ENCODE assay signal across 1 cellular context in genomic region chr6:15691250-15691869, GRCh38.
TF ChIP-seq lines count a peak whose summit lies in the region.

No MANE protein-coding gene starts in this region.

TF ChIP-seq in K562, 482 proteins besides CTCF, POLR2A, EP300 and RAD21 (continued from another document and continues in another):
- TF ChIP-seq MGA (IDR thresholded peaks at IDR 0.05) (peak; percentile 29; the same call in 1 of the 2 replicates), ZNF583 (CRISPR knock-in tag; IDR thresholded peaks at IDR 0.05) (no peak), KLF10 (CRISPR knock-in tag; IDR thresholded peaks at IDR 0.05) (no peak), ETS2 (tag; IDR thresholded peaks at IDR 0.05; ENCODE audit: borderline replicate concordance, poor library complexity, severe bottlenecking) (no peak), ZNF586 (CRISPR knock-in tag; conservative IDR thresholded peaks at IDR 0.05) (no peak), CBX3 (IDR thresholded peaks at IDR 0.05; ENCODE audit: borderline replicate concordance in 1 of 2, low read length in 2 of 2) (peak in 1 of 2 experiments; percentile 80; a peak in 2 of 3 replicates), ZNF280B (CRISPR knock-in tag; IDR thresholded peaks at IDR 0.05) (no peak), TBP (optimal IDR thresholded peaks at IDR 0.05; ENCODE audit: low read depth, low read length) (peak; percentile 43), DACH1 (IDR thresholded peaks at IDR 0.05; ENCODE audit: partially characterized antibody) (no peak), SREBF1 (IDR thresholded peaks at IDR 0.05; ENCODE audit: borderline replicate concordance, low read depth, low read length) (0 out of 2 replicates have a peak, but pooled peaks have one; percentile 35), CCAR2 (IDR thresholded peaks at IDR 0.05; ENCODE audit: low read depth, low read length) (no peak), SP1 (CRISPR knock-in tag; IDR thresholded peaks at IDR 0.05) (peak; percentile 75; the same call in 1 of the 2 replicates), YBX1 (IDR thresholded peaks at IDR 0.05) (no peak), ZNF655 (CRISPR knock-in tag; IDR thresholded peaks at IDR 0.05) (no peak), ARNT (IDR thresholded peaks at IDR 0.05) (0 out of 4 replicates have a peak, but pooled peaks of 1 of the 2 experiments have one; percentile 17), KDM1A (IDR thresholded peaks at IDR 0.05) (peak in 1 of 2 experiments; percentile 47; a peak in 1 of 4 replicates), TAL1 (IDR thresholded peaks at IDR 0.05) (no peak), NFIC (IDR thresholded peaks at IDR 0.05) (peak; percentile 46), MNT (conservative IDR thresholded peaks at IDR 0.05) (peak; percentile 45 to 50; a peak in 3 of 4 replicates), KHSRP (IDR thresholded peaks at IDR 0.05) (no peak), HEY1 (CRISPR knock-in tag; IDR thresholded peaks at IDR 0.05; ENCODE audit: borderline replicate concordance) (0 out of 2 replicates have a peak, but pooled peaks have one; percentile 30), RBFOX2 (IDR thresholded peaks at IDR 0.05; ENCODE audit: low read depth, low read length) (no peak), NFRKB (IDR thresholded peaks at IDR 0.05; ENCODE audit: low read depth) (no peak), USF1 (CRISPR knock-in tag; IDR thresholded peaks at IDR 0.05) (no peak), ZFPM2 (CRISPR knock-in tag; IDR thresholded peaks at IDR 0.05) (no peak)
- TF ChIP-seq, protein P1, sequence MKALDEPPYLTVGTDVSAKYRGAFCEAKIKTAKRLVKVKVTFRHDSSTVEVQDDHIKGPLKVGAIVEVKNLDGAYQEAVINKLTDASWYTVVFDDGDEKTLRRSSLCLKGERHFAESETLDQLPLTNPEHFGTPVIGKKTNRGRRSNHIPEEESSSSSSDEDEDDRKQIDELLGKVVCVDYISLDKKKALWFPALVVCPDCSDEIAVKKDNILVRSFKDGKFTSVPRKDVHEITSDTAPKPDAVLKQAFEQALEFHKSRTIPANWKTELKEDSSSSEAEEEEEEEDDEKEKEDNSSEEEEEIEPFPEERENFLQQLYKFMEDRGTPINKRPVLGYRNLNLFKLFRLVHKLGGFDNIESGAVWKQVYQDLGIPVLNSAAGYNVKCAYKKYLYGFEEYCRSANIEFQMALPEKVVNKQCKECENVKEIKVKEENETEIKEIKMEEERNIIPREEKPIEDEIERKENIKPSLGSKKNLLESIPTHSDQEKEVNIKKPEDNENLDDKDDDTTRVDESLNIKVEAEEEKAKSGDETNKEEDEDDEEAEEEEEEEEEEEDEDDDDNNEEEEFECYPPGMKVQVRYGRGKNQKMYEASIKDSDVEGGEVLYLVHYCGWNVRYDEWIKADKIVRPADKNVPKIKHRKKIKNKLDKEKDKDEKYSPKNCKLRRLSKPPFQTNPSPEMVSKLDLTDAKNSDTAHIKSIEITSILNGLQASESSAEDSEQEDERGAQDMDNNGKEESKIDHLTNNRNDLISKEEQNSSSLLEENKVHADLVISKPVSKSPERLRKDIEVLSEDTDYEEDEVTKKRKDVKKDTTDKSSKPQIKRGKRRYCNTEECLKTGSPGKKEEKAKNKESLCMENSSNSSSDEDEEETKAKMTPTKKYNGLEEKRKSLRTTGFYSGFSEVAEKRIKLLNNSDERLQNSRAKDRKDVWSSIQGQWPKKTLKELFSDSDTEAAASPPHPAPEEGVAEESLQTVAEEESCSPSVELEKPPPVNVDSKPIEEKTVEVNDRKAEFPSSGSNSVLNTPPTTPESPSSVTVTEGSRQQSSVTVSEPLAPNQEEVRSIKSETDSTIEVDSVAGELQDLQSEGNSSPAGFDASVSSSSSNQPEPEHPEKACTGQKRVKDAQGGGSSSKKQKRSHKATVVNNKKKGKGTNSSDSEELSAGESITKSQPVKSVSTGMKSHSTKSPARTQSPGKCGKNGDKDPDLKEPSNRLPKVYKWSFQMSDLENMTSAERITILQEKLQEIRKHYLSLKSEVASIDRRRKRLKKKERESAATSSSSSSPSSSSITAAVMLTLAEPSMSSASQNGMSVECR (CRISPR knock-in tag; IDR thresholded peaks at IDR 0.05) = no peak
- TF ChIP-seq, protein P2, sequence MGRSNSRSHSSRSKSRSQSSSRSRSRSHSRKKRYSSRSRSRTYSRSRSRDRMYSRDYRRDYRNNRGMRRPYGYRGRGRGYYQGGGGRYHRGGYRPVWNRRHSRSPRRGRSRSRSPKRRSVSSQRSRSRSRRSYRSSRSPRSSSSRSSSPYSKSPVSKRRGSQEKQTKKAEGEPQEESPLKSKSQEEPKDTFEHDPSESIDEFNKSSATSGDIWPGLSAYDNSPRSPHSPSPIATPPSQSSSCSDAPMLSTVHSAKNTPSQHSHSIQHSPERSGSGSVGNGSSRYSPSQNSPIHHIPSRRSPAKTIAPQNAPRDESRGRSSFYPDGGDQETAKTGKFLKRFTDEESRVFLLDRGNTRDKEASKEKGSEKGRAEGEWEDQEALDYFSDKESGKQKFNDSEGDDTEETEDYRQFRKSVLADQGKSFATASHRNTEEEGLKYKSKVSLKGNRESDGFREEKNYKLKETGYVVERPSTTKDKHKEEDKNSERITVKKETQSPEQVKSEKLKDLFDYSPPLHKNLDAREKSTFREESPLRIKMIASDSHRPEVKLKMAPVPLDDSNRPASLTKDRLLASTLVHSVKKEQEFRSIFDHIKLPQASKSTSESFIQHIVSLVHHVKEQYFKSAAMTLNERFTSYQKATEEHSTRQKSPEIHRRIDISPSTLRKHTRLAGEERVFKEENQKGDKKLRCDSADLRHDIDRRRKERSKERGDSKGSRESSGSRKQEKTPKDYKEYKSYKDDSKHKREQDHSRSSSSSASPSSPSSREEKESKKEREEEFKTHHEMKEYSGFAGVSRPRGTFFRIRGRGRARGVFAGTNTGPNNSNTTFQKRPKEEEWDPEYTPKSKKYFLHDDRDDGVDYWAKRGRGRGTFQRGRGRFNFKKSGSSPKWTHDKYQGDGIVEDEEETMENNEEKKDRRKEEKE (IDR thresholded peaks at IDR 0.05; ENCODE audit: borderline replicate concordance in 1 of 2, control insufficient read depth in 1 of 2, low read depth in 2 of 2, low read length in 1 of 2) = 0 out of 4 replicates have a peak, but pooled peaks of 1 of the 2 experiments have one; percentile 29
- TF ChIP-seq, protein P3, sequence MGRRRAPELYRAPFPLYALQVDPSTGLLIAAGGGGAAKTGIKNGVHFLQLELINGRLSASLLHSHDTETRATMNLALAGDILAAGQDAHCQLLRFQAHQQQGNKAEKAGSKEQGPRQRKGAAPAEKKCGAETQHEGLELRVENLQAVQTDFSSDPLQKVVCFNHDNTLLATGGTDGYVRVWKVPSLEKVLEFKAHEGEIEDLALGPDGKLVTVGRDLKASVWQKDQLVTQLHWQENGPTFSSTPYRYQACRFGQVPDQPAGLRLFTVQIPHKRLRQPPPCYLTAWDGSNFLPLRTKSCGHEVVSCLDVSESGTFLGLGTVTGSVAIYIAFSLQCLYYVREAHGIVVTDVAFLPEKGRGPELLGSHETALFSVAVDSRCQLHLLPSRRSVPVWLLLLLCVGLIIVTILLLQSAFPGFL (CRISPR knock-in tag; IDR thresholded peaks at IDR 0.05) = 0 out of 2 replicates have a peak, but pooled peaks have one; percentile 70
